ENCODE assay signal across 9 cellular contexts in genomic region chr10:32413513-32413912, GRCh38. TPM values are rescaled to one million over a fixed set of nuclear protein-coding genes. Genes with fewer than 3 reads are reported as not detected.
DNase-seq lines count a peak whose midpoint lies in the region; ATAC-seq and TF ChIP-seq lines count a peak whose summit lies in the region.
"Had no signal": no experiment of that assay in that cellular context is flagged by ENCODE, and none has a peak within 500 bp of the region (broad histone marks: within the 10 kb centered on the region; RNA-seq: fewer than 3 reads in every experiment).

No MANE protein-coding gene starts in this region.

- no peak overlapping the region for H3K4me3 ChIP-seq in neural progenitor cell
- H3K4me3 ChIP-seq: tibial artery had no signal

- DNase-seq in HFFc6 = peak; percentile 86
- peak; percentile 63 to 70 for DNase-seq in activated CD4-positive, alpha-beta T cell treated with anti-CD3 and anti-CD28 coated beads, Interleukin-2, amount 50 U/mL, for 48 hours
- peak; percentile 2 for DNase-seq in fibroblast of the conjunctiva (ENCODE audit: low read depth)
- peak; percentile 12 for DNase-seq in stimulated activated CD8-positive, alpha-beta memory T cell treated with anti-CD3 and anti-CD28 coated beads, Interleukin-12 subunit alpha, Interleukin-12 subunit beta, amount 100 ng/mL, for 24 hours (ENCODE audit: extremely low read depth)
- DNase-seq in substantia nigra (lab: John Stamatoyannopoulos, UW) = no peak
- no peak for DNase-seq in left colon
- DNase-seq in neural progenitor cell (ENCODE audit: low spot score) = no peak
- DNase-seq: tibial artery had no signal

- H3K79me2 ChIP-seq in neural progenitor cell (ENCODE audit: low read depth) = no peaks in the 10 kb centered on the region

- intact Hi-C loops in left colon (cut with DNase I, micrococcal nuclease) = no loop called here

- no peak overlapping the region for H3K4me2 ChIP-seq in neural progenitor cell

- H3K27ac ChIP-seq in substantia nigra (ENCODE audit: low read depth, low read length, poor library complexity, severe bottlenecking) (no peak overlapping the region), neural progenitor cell (no peak overlapping the region)
- H3K27ac ChIP-seq: tibial artery had no signal

- no peaks in the 10 kb centered on the region for H3K9me3 ChIP-seq in neural progenitor cell (ENCODE audit: low read depth)
- H3K9me3 ChIP-seq: tibial artery had no signal

- TF ChIP-seq CTCF in HFFc6 (IDR thresholded peaks at IDR 0.05) (no peak), neural progenitor cell (IDR thresholded peaks at IDR 0.05) (no peak)

- H3K9me3 Mint-ChIP-seq in HFFc6 (no peaks in the 10 kb centered on the region), neural progenitor cell (no peaks in the 10 kb centered on the region)

- H3K36me3 ChIP-seq in neural progenitor cell = no peaks in the 10 kb centered on the region
- H3K36me3 ChIP-seq: tibial artery had no signal

- ATAC-seq in HG03108 (IDR thresholded peaks at IDR 0.05; ENCODE audit: unreplicated experiment) (no peak), left colon (no peak)

- no peak overlapping the region for H2AFZ ChIP-seq in neural progenitor cell (replicated peaks)

- H3F3A ChIP-seq in neural progenitor cell (ENCODE audit: low read depth) = no peaks in the 10 kb centered on the region

- H3K27ac Mint-ChIP-seq in HFFc6 (peak overlapping the region; percentile 57), neural progenitor cell (no peak overlapping the region)

- H3K27me3 Mint-ChIP-seq in HFFc6 (ENCODE audit: insufficient read depth) = peaks cover 4% of the 10 kb centered on the region
- no peaks in the 10 kb centered on the region for H3K27me3 Mint-ChIP-seq in neural progenitor cell (ENCODE audit: insufficient read depth, low read depth)

- H4K20me1 ChIP-seq in neural progenitor cell (ENCODE audit: low read depth) = no peaks in the 10 kb centered on the region

- no peaks in the 10 kb centered on the region for H3K27me3 ChIP-seq in neural progenitor cell
- H3K27me3 ChIP-seq: tibial artery had no signal

- H3K4me1 Mint-ChIP-seq in HFFc6 (ENCODE audit: low read depth) (peaks cover 42% of the 10 kb centered on the region), neural progenitor cell (no peaks in the 10 kb centered on the region)

- H3K4me1 ChIP-seq in neural progenitor cell = no peaks in the 10 kb centered on the region

- no peaks in the 10 kb centered on the region for H3K36me3 Mint-ChIP-seq in HFFc6 (ENCODE audit: low read depth)
- H3K36me3 Mint-ChIP-seq in neural progenitor cell = no peaks in the 10 kb centered on the region

- H3K4me3 Mint-ChIP-seq in HFFc6 = peak overlapping the region; percentile 11; the same call in 1 of the 2 replicates
- H3K4me3 Mint-ChIP-seq in neural progenitor cell = no peak overlapping the region

- no peak overlapping the region for H3K9ac ChIP-seq in neural progenitor cell

RNA-seq across cellular contexts. Expression of gene CCDC7, which starts 32.4 kb away (rescaled TPM):
- total RNA-seq in HFFc6 (2021; fragmentation: NEBNext Ultra II Directional; extraction: Animal tissue kit (Norgen Biotek cat#: 25700)) = 1 to 10 TPM; 3.1 to 3.9 (median 3.7) TPM
- total RNA-seq in left colon (10 to 100 TPM; 11.4 to 15.9 TPM), neural progenitor cell (ENCODE audit: low replicate concordance) (4.1 and 6.9 TPM in 2 replicates)

Comparison
In these comparisons a context has a peak if more than half of its experiments do, and no peak if none do; other contexts are left out.
1. DNase-seq: peak in HFFc6 (single experiment), activated CD4-positive, alpha-beta T cell treated with anti-CD3 and anti-CD28 coated beads, Interleukin-2, amount 50 U/mL, for 48 hours (2 of 2), fibroblast of the conjunctiva (single experiment) and stimulated activated CD8-positive, alpha-beta memory T cell treated with anti-CD3 and anti-CD28 coated beads, Interleukin-12 subunit alpha, Interleukin-12 subunit beta, amount 100 ng/mL, for 24 hours (single experiment); none in substantia nigra (0 of 49), left colon (0 of 2) and neural progenitor cell (single experiment).